ENCODE assay signal across 18 cellular contexts in the genomic region with DNA sequence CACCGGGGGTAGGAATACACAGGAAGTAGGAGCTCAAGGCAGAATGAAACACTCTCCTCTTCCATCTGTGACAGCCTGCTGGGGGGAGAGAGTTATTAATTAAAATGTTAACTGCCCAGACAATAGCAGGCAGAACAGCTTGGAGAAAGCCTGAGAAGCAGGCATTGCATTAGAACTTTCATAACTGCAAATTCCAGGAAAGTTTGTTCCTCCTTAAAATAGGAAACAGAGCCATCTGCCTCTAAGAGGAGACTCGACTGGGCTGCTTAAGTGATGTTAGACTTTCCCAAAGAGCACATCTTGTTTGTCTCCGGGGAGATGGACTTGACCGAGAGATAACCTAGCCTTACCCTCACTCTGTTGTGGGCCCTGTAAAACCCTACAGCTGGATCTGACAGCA.
"Had no signal": no experiment of that assay in that cellular context is flagged by ENCODE, and none has a peak within 500 bp of the region (broad histone marks: within the 10 kb centered on the region; RNA-seq: fewer than 3 reads in every experiment).

No MANE protein-coding gene starts in this region.

- H3K4me3 Mint-ChIP-seq: activated naive CD4-positive, alpha-beta T cell treated with anti-CD3 and anti-CD28 coated beads, Interleukin-2, amount 50 U/mL, for 24 hours; dendritic cell treated with granulocyte-macrophage colony-stimulating factor and Interleukin-4, amounts not matched to agents 40 ng/mL and 50 ng/mL, for 4 days; naive B cell; neural crest cell; stimulated activated naive CD8-positive, alpha-beta T cell treated with anti-CD3 and anti-CD28 coated beads, Interleukin-15, Interleukin-2, amounts not matched to agents 100 ng/mL and 50 ng/mL, for 24 hours had no signal

- H3K4me3 ChIP-seq: cardiac muscle cell, esophagus muscularis mucosa, left lung, mucosa of descending colon, prostate gland, right atrium auricular region, tibial nerve, vagina had no signal

- H3K27ac ChIP-seq: cardiac muscle cell, esophagus muscularis mucosa, left lung, prostate gland, right atrium auricular region, tibial nerve, vagina, WERI-Rb-1 had no signal

- H3K4me1 Mint-ChIP-seq: activated naive CD4-positive, alpha-beta T cell treated with anti-CD3 and anti-CD28 coated beads, Interleukin-2, amount 50 U/mL, for 24 hours; naive B cell had no signal

- H3K36me3 Mint-ChIP-seq: activated naive CD4-positive, alpha-beta T cell treated with anti-CD3 and anti-CD28 coated beads, Interleukin-2, amount 50 U/mL, for 24 hours; naive B cell had no signal

- H3K9me3 Mint-ChIP-seq: activated naive CD4-positive, alpha-beta T cell treated with anti-CD3 and anti-CD28 coated beads, Interleukin-2, amount 50 U/mL, for 24 hours; dendritic cell treated with granulocyte-macrophage colony-stimulating factor and Interleukin-4, amounts not matched to agents 40 ng/mL and 50 ng/mL, for 4 days; neural crest cell; stimulated activated naive CD8-positive, alpha-beta T cell treated with anti-CD3 and anti-CD28 coated beads, Interleukin-15, Interleukin-2, amounts not matched to agents 100 ng/mL and 50 ng/mL, for 24 hours had no signal

- H3K9me3 ChIP-seq: esophagus muscularis mucosa, left lung, mucosa of descending colon, prostate gland, right atrium auricular region, tibial nerve, vagina had no signal

- H3K27me3 ChIP-seq: cardiac muscle cell, esophagus muscularis mucosa, left lung, right atrium auricular region, tibial nerve, vagina had no signal

- H3K36me3 ChIP-seq: cardiac muscle cell, esophagus muscularis mucosa, left lung, prostate gland, right atrium auricular region, tibial nerve, vagina, WERI-Rb-1 had no signal

- ATAC-seq: left lung, mucosa of descending colon had no signal

- H3K4me1 ChIP-seq: left lung, prostate gland had no signal

- DNase-seq: activated CD4-positive, alpha-beta T cell treated with anti-CD3 and anti-CD28 coated beads, Interleukin-2, amount 50 U/mL, for 4 hours; activated gamma-delta T cell; effector CD8-positive, alpha-beta T cell; left lung; mammary epithelial cell; mucosa of descending colon; naive B cell; WERI-Rb-1 had no signal

- H3K27ac Mint-ChIP-seq: activated naive CD4-positive, alpha-beta T cell treated with anti-CD3 and anti-CD28 coated beads, Interleukin-2, amount 50 U/mL, for 24 hours; dendritic cell treated with granulocyte-macrophage colony-stimulating factor and Interleukin-4, amounts not matched to agents 40 ng/mL and 50 ng/mL, for 4 days; naive B cell; stimulated activated naive CD8-positive, alpha-beta T cell treated with anti-CD3 and anti-CD28 coated beads, Interleukin-15, Interleukin-2, amounts not matched to agents 100 ng/mL and 50 ng/mL, for 24 hours had no signal
